ENCODE assay signal across 9 cellular contexts in the genomic region with DNA sequence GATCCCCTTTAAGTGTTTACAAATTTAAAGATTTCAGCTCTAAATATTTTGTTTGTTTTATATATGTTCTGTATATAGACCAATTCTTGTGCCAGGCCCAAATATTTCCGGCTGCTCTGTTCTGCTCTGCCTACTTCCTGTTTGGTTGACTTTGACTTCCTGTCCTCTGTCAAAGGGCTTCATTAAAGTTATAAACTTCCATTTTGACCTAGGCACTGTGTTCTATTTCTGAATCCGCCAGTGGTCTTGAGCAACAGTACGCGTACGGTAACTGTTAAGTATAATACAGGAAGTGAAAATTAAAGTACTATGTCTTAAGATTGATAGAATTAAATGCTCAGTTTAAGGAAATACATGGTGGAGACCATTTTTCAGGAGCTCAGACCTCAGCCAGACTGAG. TPM values are rescaled to one million over a fixed set of nuclear protein-coding genes. Genes with fewer than 3 reads are reported as not detected.
DNase-seq lines count a peak whose midpoint lies in the region; ATAC-seq and TF ChIP-seq lines count a peak whose summit lies in the region.
"Had no signal": no experiment of that assay in that cellular context is flagged by ENCODE, and none has a peak within 500 bp of the region (broad histone marks: within the 10 kb centered on the region; RNA-seq: fewer than 3 reads in every experiment).

No MANE protein-coding gene starts in this region.

- no peaks in the 10 kb centered on the region for H3K36me3 ChIP-seq in PC-9 (ENCODE audit: low read depth)
- H3K36me3 ChIP-seq in osteoblast (ENCODE audit: insufficient read depth, low read length) = no peaks in the 10 kb centered on the region

- intact Hi-C loops in PC-9 (cut with micrococcal nuclease; ENCODE audit: unreplicated experiment) = no loop called here

- peak overlapping the region; percentile 96 for H3K27ac Mint-ChIP-seq in central memory CD8-positive, alpha-beta T cell (ENCODE audit: low read depth)
- no peak overlapping the region for H3K27ac Mint-ChIP-seq in progenitor cell of endocrine pancreas

- DNase-seq in activated CD8-positive, alpha-beta memory T cell treated with anti-CD3 and anti-CD28 coated beads for 24 hours = peak; percentile 60
- no peak for DNase-seq in activated CD8-positive, alpha-beta memory T cell treated with anti-CD3 and anti-CD28 coated beads, Interleukin-2, amount 50 U/mL, for 4 hours
- DNase-seq in PC-9 = no peak
- DNase-seq in central memory CD8-positive, alpha-beta T cell (ENCODE audit: low spot score in 2 of 2) = peak in 1 of 2 donors; percentile 26
- DNase-seq in osteoblast (ENCODE audit: insufficient read length, low spot score, missing footprints) = no peak
- DNase-seq in progenitor cell of endocrine pancreas (ENCODE audit: low spot score, unreplicated experiment) = no peak
- no peak for DNase-seq in OCI-M1 (lab: John Stamatoyannopoulos, UW)
- DNase-seq: small intestine had no signal

- no peak for TF ChIP-seq CTCF in PC-9 (conservative IDR thresholded peaks at IDR 0.05)
- no peak for TF ChIP-seq CTCF in osteoblast (IDR thresholded peaks at IDR 0.05; ENCODE audit: extremely low read depth, low read depth, low read length)
- TF ChIP-seq CTCF in progenitor cell of endocrine pancreas (IDR thresholded peaks at IDR 0.05; ENCODE audit: unreplicated experiment) = no peak

- no peaks in the 10 kb centered on the region for H3F3A ChIP-seq in PC-9 (ENCODE audit: insufficient read depth, low read depth)

- H3K4me1 Mint-ChIP-seq in central memory CD8-positive, alpha-beta T cell = peaks cover 19% of the 10 kb centered on the region
- H3K4me1 Mint-ChIP-seq in progenitor cell of endocrine pancreas (ENCODE audit: low read depth) = no peaks in the 10 kb centered on the region

- no peaks in the 10 kb centered on the region for H3K27me3 ChIP-seq in PC-9 (ENCODE audit: insufficient read depth, low read depth)
- no peaks in the 10 kb centered on the region for H3K27me3 ChIP-seq in osteoblast (ENCODE audit: insufficient read depth, low read length)

- H2AFZ ChIP-seq in PC-9 (peak overlapping the region; percentile 41; the same call in 1 of the 2 replicates), osteoblast (ENCODE audit: low read length) (peak overlapping the region; percentile 41)

- H3K9me3 ChIP-seq in PC-9 (ENCODE audit: insufficient read depth, low read depth) (no peaks in the 10 kb centered on the region), osteoblast (ENCODE audit: low read depth, low read length) (no peaks in the 10 kb centered on the region)

- H3K27me3 Mint-ChIP-seq in central memory CD8-positive, alpha-beta T cell = no peaks in the 10 kb centered on the region
- H3K27me3 Mint-ChIP-seq in progenitor cell of endocrine pancreas = no peaks in the 10 kb centered on the region

- H3K27ac ChIP-seq in PC-9 (no peak overlapping the region), osteoblast (ENCODE audit: low read depth, low read length) (no peak overlapping the region)

- no peaks in the 10 kb centered on the region for H3K79me2 ChIP-seq in PC-9 (ENCODE audit: low read depth)
- no peaks in the 10 kb centered on the region for H3K79me2 ChIP-seq in osteoblast (ENCODE audit: insufficient read depth, low read length)

- H3K4me2 ChIP-seq in PC-9 (no peak overlapping the region), osteoblast (ENCODE audit: insufficient read depth, low read length) (no peak overlapping the region)

- no peaks in the 10 kb centered on the region for H3K36me3 Mint-ChIP-seq in central memory CD8-positive, alpha-beta T cell (ENCODE audit: insufficient read depth)
- H3K36me3 Mint-ChIP-seq in progenitor cell of endocrine pancreas (ENCODE audit: insufficient read depth) = no peaks in the 10 kb centered on the region

- H3K9me2 ChIP-seq in PC-9 (ENCODE audit: insufficient read depth) = no peaks in the 10 kb centered on the region

- CTCF ChIA-PET in PC-9 (lab: Charles Lee) = no interaction called here

- peak; percentile 82 for ATAC-seq in central memory CD8-positive, alpha-beta T cell (replicated peaks; ENCODE audit: extremely low read depth, poor library complexity, severe bottlenecking)
- ATAC-seq in GM21381 (IDR thresholded peaks at IDR 0.05; ENCODE audit: unreplicated experiment) = no peak

- H4K20me1 ChIP-seq in PC-9 (ENCODE audit: insufficient read depth) (no peaks in the 10 kb centered on the region), osteoblast (ENCODE audit: insufficient read depth, low read length) (no peaks in the 10 kb centered on the region)

- H3K4me1 ChIP-seq in PC-9 (replicated peaks; ENCODE audit: insufficient read depth) = no peaks in the 10 kb centered on the region
- H3K4me1 ChIP-seq in osteoblast (ENCODE audit: insufficient read depth, low read length) = no peaks in the 10 kb centered on the region

- peaks cover 13% of the 10 kb centered on the region for H3K9me3 Mint-ChIP-seq in central memory CD8-positive, alpha-beta T cell
- no peaks in the 10 kb centered on the region for H3K9me3 Mint-ChIP-seq in progenitor cell of endocrine pancreas (ENCODE audit: low read depth)

- no TSS peak for BruUV-seq in PC-9 (replicated peaks; lab: Mats Ljungman, UMichigan)

- peak overlapping the region; percentile 2 for H3K4me3 Mint-ChIP-seq in central memory CD8-positive, alpha-beta T cell
- H3K4me3 Mint-ChIP-seq in progenitor cell of endocrine pancreas (ENCODE audit: low read depth) = no peak overlapping the region

- POLR2A ChIA-PET in PC-9 (lab: Charles Lee; ENCODE audit: unreplicated experiment) = no interaction called here

- no peak overlapping the region for H3K4me3 ChIP-seq in PC-9
- no peak overlapping the region for H3K4me3 ChIP-seq in osteoblast (ENCODE audit: insufficient read depth, low read length)

RNA-seq across cellular contexts. Expression of a gene that starts 13.5 kb away (rescaled TPM):
- total RNA-seq in PC-9 (2021) (12.5 and 13.3 TPM in 2 replicates), osteoblast (6.2 and 6.8 TPM in 2 replicates), progenitor cell of endocrine pancreas (11.9 and 12.3 TPM in 2 replicates)
